19 cellular contexts compared by ENCODE assay signal in the genomic region with DNA sequence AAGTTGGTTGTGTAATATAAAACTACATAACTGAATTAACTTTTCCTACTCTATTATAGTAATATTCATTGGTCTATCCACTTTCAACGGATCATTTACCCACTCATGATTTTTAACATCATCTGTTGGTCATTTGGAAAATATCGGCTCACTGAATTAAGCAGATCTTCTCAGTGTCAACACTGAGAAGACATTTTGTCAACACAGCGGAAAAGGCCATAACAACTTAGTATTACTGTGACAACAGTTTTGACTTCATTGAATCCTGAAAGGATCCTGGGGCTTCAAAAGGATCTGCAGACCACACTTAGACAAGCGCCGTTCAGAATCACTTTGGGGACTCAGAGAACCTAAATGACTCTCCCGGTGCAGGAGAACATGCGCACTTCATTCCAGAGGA. TPM values are rescaled to one million over a fixed set of nuclear protein-coding genes. Genes with fewer than 3 reads are reported as not detected.
A peak's percentile ranks its signal among the peaks of the same experiment; 100 is the strongest.
DNase-seq lines count a peak whose midpoint lies in the region; ATAC-seq and TF ChIP-seq lines count a peak whose summit lies in the region.
"Had no signal": no experiment of that assay in that cellular context is flagged by ENCODE, and none has a peak within 500 bp of the region (broad histone marks: within the 10 kb centered on the region; RNA-seq: fewer than 3 reads in every experiment).

No MANE protein-coding gene starts in this region.

- no peak for TF ChIP-seq CTCF in vagina (IDR thresholded peaks at IDR 0.05)
- TF ChIP-seq CTCF in body of pancreas (IDR thresholded peaks at IDR 0.05), result no peak
- no peak for TF ChIP-seq CTCF in upper lobe of left lung (IDR thresholded peaks at IDR 0.05)

- H4K8ac ChIP-seq in mesendoderm (ENCODE audit: low read depth, low read length), result no peak overlapping the region

- H3K79me1 ChIP-seq in mesendoderm (ENCODE audit: low read length), result peaks cover 11% of the 10 kb centered on the region

- TF ChIP-seq POLR2A in vagina (IDR thresholded peaks at IDR 0.05), result no peak
- no peak for TF ChIP-seq POLR2A in body of pancreas (IDR thresholded peaks at IDR 0.05)
- TF ChIP-seq POLR2A in upper lobe of left lung (IDR thresholded peaks at IDR 0.05), result no peak

- ATAC-seq in body of pancreas (no peak), upper lobe of left lung (ENCODE audit: low FRiP score in 2 of 2) (no peak)
- ATAC-seq: stimulated activated naive B cell treated with anti-CD40 and anti-IgM and Interleukin-4, amounts not matched to agents 10 μg/mL and 1 μg/mL and 100 μg/mL, for 72 hours had no signal

- H3K27me3 Mint-ChIP-seq in activated naive CD4-positive, alpha-beta T cell treated with anti-CD3 and anti-CD28 coated beads, Interleukin-2, amount 10 ng/mL, durations not matched to agents 7 days and 5 days, result no peaks in the 10 kb centered on the region
- no peaks in the 10 kb centered on the region for H3K27me3 Mint-ChIP-seq in activated T-helper 1 cell treated with anti-CD3 and anti-CD28 coated beads, Interleukin-12 subunit alpha, Interleukin-12 subunit beta, Interleukin-2, Interleukin-4 antibody, amounts not matched to agents 30 ng/mL and 10 ng/mL and 1 ng/mL, durations not matched to agents 14 hours and 24 hours and 36 hours (ENCODE audit: insufficient read depth)
- H3K27me3 Mint-ChIP-seq: stimulated activated naive B cell treated with anti-CD40 and anti-IgM and Interleukin-4, amounts not matched to agents 10 μg/mL and 1 μg/mL and 100 μg/mL, for 72 hours had no signal

- intact Hi-C loops in activated T-helper 1 cell treated with anti-CD3 and anti-CD28 coated beads, Interleukin-12 subunit alpha, Interleukin-12 subunit beta, Interleukin-2, Interleukin-4 antibody, amounts not matched to agents 30 ng/mL and 10 ng/mL and 1 ng/mL, durations not matched to agents 14 hours and 24 hours and 36 hours (cut with micrococcal nuclease), result no loop called here
- intact Hi-C loops in vagina (cut with DNase I), result no loop called here
- intact Hi-C loops in body of pancreas (cut with DNase I), result no loop called here

- no peak overlapping the region for H2BK15ac ChIP-seq in mesendoderm (replicated peaks; ENCODE audit: low read depth)

- no peaks in the 10 kb centered on the region for H3K9me3 Mint-ChIP-seq in activated naive CD4-positive, alpha-beta T cell treated with anti-CD3 and anti-CD28 coated beads, Interleukin-2, amount 10 ng/mL, durations not matched to agents 7 days and 5 days
- no peaks in the 10 kb centered on the region for H3K9me3 Mint-ChIP-seq in activated T-helper 1 cell treated with anti-CD3 and anti-CD28 coated beads, Interleukin-12 subunit alpha, Interleukin-12 subunit beta, Interleukin-2, Interleukin-4 antibody, amounts not matched to agents 30 ng/mL and 10 ng/mL and 1 ng/mL, durations not matched to agents 14 hours and 24 hours and 36 hours
- H3K9me3 Mint-ChIP-seq: stimulated activated naive B cell treated with anti-CD40 and anti-IgM and Interleukin-4, amounts not matched to agents 10 μg/mL and 1 μg/mL and 100 μg/mL, for 72 hours had no signal

- H3K27me3 ChIP-seq in mesendoderm (ENCODE audit: insufficient read depth, low read length, poor library complexity) (no peaks in the 10 kb centered on the region), vagina (no peaks in the 10 kb centered on the region), body of pancreas (no peaks in the 10 kb centered on the region), upper lobe of left lung (no peaks in the 10 kb centered on the region), MG63 (no peaks in the 10 kb centered on the region)
- H3K27me3 ChIP-seq: colonic mucosa, transverse colon had no signal

- H2BK5ac ChIP-seq in mesendoderm (ENCODE audit: low read length), result no peak overlapping the region

- H3K4ac ChIP-seq in mesendoderm (ENCODE audit: low read depth, low read length), result no peak overlapping the region

- H3K4me2 ChIP-seq in mesendoderm (ENCODE audit: low read length), result no peak overlapping the region

- no peak overlapping the region for H3K23ac ChIP-seq in mesendoderm (ENCODE audit: low read length)

- DNase-seq in activated naive CD4-positive, alpha-beta T cell treated with anti-CD3 and anti-CD28 coated beads, Interleukin-2, amount 10 ng/mL, durations not matched to agents 7 days and 5 days, result no peak
- no peak for DNase-seq in activated naive CD4-positive, alpha-beta T cell treated with Interleukin-2 at 50 U/mL for 16 hours
- no peak for DNase-seq in activated T-helper 1 cell treated with anti-CD3 and anti-CD28 coated beads, Interleukin-12 subunit alpha, Interleukin-12 subunit beta, Interleukin-2, Interleukin-4 antibody, amounts not matched to agents 30 ng/mL and 10 ng/mL and 1 ng/mL, durations not matched to agents 14 hours and 24 hours and 36 hours (ENCODE audit: low spot score)
- DNase-seq in mesendoderm, result no peak
- no peak for DNase-seq in vagina (ENCODE audit: extremely low spot score in 2 of 2)
- DNase-seq in body of pancreas, result no peak
- DNase-seq in upper lobe of left lung, result no peak
- DNase-seq in MG63, result no peak
- DNase-seq: activated CD8-positive, alpha-beta memory T cell treated with anti-CD3 and anti-CD28 coated beads, Interleukin-2, amount 50 U/mL, for 48 hours; anterior cingulate cortex; colonic mucosa; DMS 273 treated with DMSO at 0.1 percent for 48 hours; midbrain; NCI-H2081; NCI-H526 treated with DMSO at 0.1 percent for 48 hours; PC-9; stimulated activated naive B cell treated with anti-CD40 and anti-IgM and Interleukin-4, amounts not matched to agents 10 μg/mL and 1 μg/mL and 100 μg/mL, for 72 hours; transverse colon; WERI-Rb-1 had no signal

- no peaks in the 10 kb centered on the region for H3K36me3 ChIP-seq in mesendoderm (ENCODE audit: control insufficient read depth, insufficient read depth, low read length)
- no peaks in the 10 kb centered on the region for H3K36me3 ChIP-seq in vagina
- H3K36me3 ChIP-seq in body of pancreas (replicated peaks in 1 of 2; ENCODE audit: insufficient read depth in 1 of 2, low read depth in 2 of 2), result no peaks in the 10 kb centered on the region
- peaks cover 0 to 3% (median 0%) of the 10 kb centered on the region in 4 donors for H3K36me3 ChIP-seq in upper lobe of left lung
- peaks cover 25% of the 10 kb centered on the region for H3K36me3 ChIP-seq in MG63
- H3K36me3 ChIP-seq: colonic mucosa, transverse colon had no signal

- H3K18ac ChIP-seq in mesendoderm (ENCODE audit: low read length), result peak overlapping the region; percentile 68

- peaks cover 26% of the 10 kb centered on the region for H3K36me3 Mint-ChIP-seq in activated naive CD4-positive, alpha-beta T cell treated with anti-CD3 and anti-CD28 coated beads, Interleukin-2, amount 10 ng/mL, durations not matched to agents 7 days and 5 days
- H3K36me3 Mint-ChIP-seq in activated T-helper 1 cell treated with anti-CD3 and anti-CD28 coated beads, Interleukin-12 subunit alpha, Interleukin-12 subunit beta, Interleukin-2, Interleukin-4 antibody, amounts not matched to agents 30 ng/mL and 10 ng/mL and 1 ng/mL, durations not matched to agents 14 hours and 24 hours and 36 hours (ENCODE audit: low read depth), result peaks cover 11% of the 10 kb centered on the region

- peaks cover 6% of the 10 kb centered on the region for H3K4me1 ChIP-seq in mesendoderm (ENCODE audit: control insufficient read depth, low read depth, low read length)
- peaks cover 26% of the 10 kb centered on the region for H3K4me1 ChIP-seq in vagina
- H3K4me1 ChIP-seq in body of pancreas, result peaks cover 18% of the 10 kb centered on the region
- peaks cover 18 to 29% (median 26%) of the 10 kb centered on the region in 4 donors for H3K4me1 ChIP-seq in upper lobe of left lung
- H3K4me1 ChIP-seq: colonic mucosa had no signal

- peaks cover 44% of the 10 kb centered on the region for H3K79me2 ChIP-seq in mesendoderm (ENCODE audit: control insufficient read depth, insufficient read depth, low read length)

- no peak overlapping the region for H2AK5ac ChIP-seq in mesendoderm (ENCODE audit: low read length)

- no peak overlapping the region for H3K56ac ChIP-seq in mesendoderm (ENCODE audit: low read length)

- H3K4me1 Mint-ChIP-seq in activated naive CD4-positive, alpha-beta T cell treated with anti-CD3 and anti-CD28 coated beads, Interleukin-2, amount 10 ng/mL, durations not matched to agents 7 days and 5 days, result peaks cover 54% of the 10 kb centered on the region
- H3K4me1 Mint-ChIP-seq in activated T-helper 1 cell treated with anti-CD3 and anti-CD28 coated beads, Interleukin-12 subunit alpha, Interleukin-12 subunit beta, Interleukin-2, Interleukin-4 antibody, amounts not matched to agents 30 ng/mL and 10 ng/mL and 1 ng/mL, durations not matched to agents 14 hours and 24 hours and 36 hours (ENCODE audit: low read depth), result peaks cover 59% of the 10 kb centered on the region

- WGBS in mesendoderm (ENCODE audit: extremely low coverage, insufficient coverage, low lambda C conversion rate), result no CpG with 5 or more reads among the region's 7 CpGs
- WGBS in body of pancreas, 2 donors, result 80 to 95% methylated on average over 7 of the region's 7 CpGs
- WGBS in upper lobe of left lung, 2 donors, result 72 to 82% methylated on average over 7 of the region's 7 CpGs

- no peak overlapping the region for H3K9ac ChIP-seq in mesendoderm (ENCODE audit: low read length)

- no peak overlapping the region for H4K5ac ChIP-seq in mesendoderm (ENCODE audit: low read length)

- H3K4me3 ChIP-seq in mesendoderm (ENCODE audit: low read length) (no peak overlapping the region), vagina (no peak overlapping the region), body of pancreas (no peak overlapping the region), upper lobe of left lung (no peak overlapping the region), MG63 (no peak overlapping the region)
- H3K4me3 ChIP-seq: colonic mucosa, PC-9, transverse colon had no signal

- CTCF ChIA-PET in activated naive CD4-positive, alpha-beta T cell treated with anti-CD3 and anti-CD28 coated beads, Interleukin-2, amount 10 ng/mL, durations not matched to agents 7 days and 5 days (lab: Charles Lee), result no interaction called here

- TF ChIP-seq EP300 in upper lobe of left lung (IDR thresholded peaks at IDR 0.05), result no peak

- H2BK120ac ChIP-seq in mesendoderm (ENCODE audit: low read depth, low read length), result no peak overlapping the region

- H3K27ac ChIP-seq in mesendoderm (ENCODE audit: low read depth, low read length), result no peak overlapping the region
- H3K27ac ChIP-seq in vagina, result peak overlapping the region; percentile 13
- no peak overlapping the region for H3K27ac ChIP-seq in body of pancreas
- peak overlapping the region in 1 of 4 donors; percentile 99 for H3K27ac ChIP-seq in upper lobe of left lung
- H3K27ac ChIP-seq: colonic mucosa, WERI-Rb-1 had no signal

- peak overlapping the region; percentile 55 for H3K27ac Mint-ChIP-seq in activated naive CD4-positive, alpha-beta T cell treated with anti-CD3 and anti-CD28 coated beads, Interleukin-2, amount 10 ng/mL, durations not matched to agents 7 days and 5 days
- peak overlapping the region; percentile 18 for H3K27ac Mint-ChIP-seq in activated T-helper 1 cell treated with anti-CD3 and anti-CD28 coated beads, Interleukin-12 subunit alpha, Interleukin-12 subunit beta, Interleukin-2, Interleukin-4 antibody, amounts not matched to agents 30 ng/mL and 10 ng/mL and 1 ng/mL, durations not matched to agents 14 hours and 24 hours and 36 hours
- H3K27ac Mint-ChIP-seq: stimulated activated naive B cell treated with anti-CD40 and anti-IgM and Interleukin-4, amounts not matched to agents 10 μg/mL and 1 μg/mL and 100 μg/mL, for 72 hours had no signal

- no peak overlapping the region for H3K4me3 Mint-ChIP-seq in activated naive CD4-positive, alpha-beta T cell treated with anti-CD3 and anti-CD28 coated beads, Interleukin-2, amount 10 ng/mL, durations not matched to agents 7 days and 5 days
- no peak overlapping the region for H3K4me3 Mint-ChIP-seq in activated T-helper 1 cell treated with anti-CD3 and anti-CD28 coated beads, Interleukin-12 subunit alpha, Interleukin-12 subunit beta, Interleukin-2, Interleukin-4 antibody, amounts not matched to agents 30 ng/mL and 10 ng/mL and 1 ng/mL, durations not matched to agents 14 hours and 24 hours and 36 hours
- H3K4me3 Mint-ChIP-seq: stimulated activated naive B cell treated with anti-CD40 and anti-IgM and Interleukin-4, amounts not matched to agents 10 μg/mL and 1 μg/mL and 100 μg/mL, for 72 hours had no signal

- H3K9me3 ChIP-seq in vagina (no peaks in the 10 kb centered on the region), body of pancreas (no peaks in the 10 kb centered on the region), upper lobe of left lung (no peaks in the 10 kb centered on the region), MG63 (no peaks in the 10 kb centered on the region)
- H3K9me3 ChIP-seq: colonic mucosa, transverse colon had no signal

RNA-seq across cellular contexts. Expression of a gene that starts 4.2 kb away (rescaled TPM):
- 24.0 and 24.3 TPM in 2 replicates for total RNA-seq in activated T-helper 1 cell treated with anti-CD3 and anti-CD28 coated beads, Interleukin-12 subunit alpha, Interleukin-12 subunit beta, Interleukin-2, Interleukin-4 antibody, amounts not matched to agents 30 ng/mL and 10 ng/mL and 1 ng/mL, durations not matched to agents 14 hours and 24 hours and 36 hours
- 31.9 TPM for polyA plus RNA-seq in mesendoderm (2013, experiment 1 of 2)
- 32.4 TPM for polyA plus RNA-seq in mesendoderm (2013, experiment 2 of 2)
- total RNA-seq in vagina (15.0 TPM), body of pancreas (1 to 10 TPM; 5.6 to 6.0 TPM), upper lobe of left lung (10 to 100 TPM in 3 of 6 donors, 1 to 10 TPM in 3; 4.2 to 18.5 (median 10.9) TPM)
- 23.3 and 34.0 TPM in 2 replicates for total RNA-seq in MG63 (2014; rRNA removed; shearing (Covaris generic); ENCODE audit: low replicate concordance)
